ENCODE assay signal across 19 cellular contexts in the genomic region with DNA sequence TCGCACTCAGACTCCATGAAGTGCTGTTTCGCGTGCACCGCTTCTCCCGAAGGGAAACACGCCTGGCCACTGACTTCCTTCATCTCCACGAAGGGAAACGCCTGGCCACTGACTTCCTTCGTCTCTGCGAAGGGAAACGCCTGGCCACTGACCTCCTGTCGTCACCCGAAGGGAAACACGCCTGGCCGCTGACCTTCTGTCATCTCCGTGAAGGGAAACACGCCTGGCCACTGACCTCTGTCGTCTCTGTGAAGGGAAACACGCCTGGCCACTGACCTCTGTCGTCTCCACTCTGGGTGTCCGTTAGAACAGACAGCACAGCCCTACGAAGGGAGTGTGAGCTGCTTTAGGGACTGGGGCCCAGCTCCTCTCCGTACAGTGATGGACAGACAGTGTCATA. TPM values are rescaled to one million over a fixed set of nuclear protein-coding genes. Genes with fewer than 3 reads are reported as not detected.
A peak's percentile ranks its signal among the peaks of the same experiment; 100 is the strongest.
DNase-seq lines count a peak whose midpoint lies in the region; ATAC-seq and TF ChIP-seq lines count a peak whose summit lies in the region.
"Had no signal": no experiment of that assay in that cellular context is flagged by ENCODE, and none has a peak within 500 bp of the region (broad histone marks: within the 10 kb centered on the region; RNA-seq: fewer than 3 reads in every experiment).

No MANE protein-coding gene starts in this region.

- H3K4me1 ChIP-seq in adrenal gland (replicated peaks in 1 of 2): no peaks in the 10 kb centered on the region
- peaks cover 0 to 18% (median 8%) of the 10 kb centered on the region in 3 donors for H3K4me1 ChIP-seq in esophagus squamous epithelium
- no peaks in the 10 kb centered on the region for H3K4me1 ChIP-seq in lung (ENCODE audit: control insufficient read depth in 2 of 2, insufficient read depth in 2 of 2, low read length in 2 of 2)
- H3K4me1 ChIP-seq in subcutaneous abdominal adipose tissue (ENCODE audit: control insufficient read depth in 5 of 5, insufficient read depth in 5 of 5, low read length in 5 of 5): peaks cover 0 to 45% (median 17%) of the 10 kb centered on the region in 5 donors
- H3K4me1 ChIP-seq: pancreas had no signal

- TF ChIP-seq POLR2A in adrenal gland (IDR thresholded peaks at IDR 0.05) (no peak), esophagus squamous epithelium (IDR thresholded peaks at IDR 0.05) (no peak)

- ATAC-seq in lung (ENCODE audit: insufficient read depth, low FRiP score) (peak; percentile 44), HG03521 (IDR thresholded peaks at IDR 0.05; ENCODE audit: unreplicated experiment) (no peak), HG02938 (IDR thresholded peaks at IDR 0.05; ENCODE audit: unreplicated experiment) (no peak)
- ATAC-seq: naive thymus-derived CD4-positive, alpha-beta T cell; pancreas; stimulated activated naive B cell treated with anti-CD40 and anti-IgM and Interleukin-4, amounts not matched to agents 10 μg/mL and 1 μg/mL and 100 μg/mL, for 72 hours had no signal

- TF ChIP-seq CTCF in adrenal gland (IDR thresholded peaks at IDR 0.05): no peak
- no peak for TF ChIP-seq CTCF in esophagus squamous epithelium (IDR thresholded peaks at IDR 0.05)
- TF ChIP-seq CTCF in lung (IDR thresholded peaks at IDR 0.05; ENCODE audit: control extremely low read depth, extremely low read depth): no peak

- peaks cover 0 to 70% of the 10 kb centered on the region in 2 donors for H3K36me3 ChIP-seq in adrenal gland (replicated peaks in 1 of 2)
- peaks cover 28 to 100% (median 31%) of the 10 kb centered on the region in 3 donors for H3K36me3 ChIP-seq in esophagus squamous epithelium
- H3K36me3 ChIP-seq in lung (ENCODE audit: control insufficient read depth in 2 of 2, insufficient read depth in 2 of 2, low read length in 2 of 2): peaks cover 4 to 43% of the 10 kb centered on the region in 2 donors
- peaks cover 0 to 78% (median 58%) of the 10 kb centered on the region in 5 donors for H3K36me3 ChIP-seq in subcutaneous abdominal adipose tissue (ENCODE audit: control insufficient read depth in 5 of 5, insufficient read depth in 5 of 5, low read length in 5 of 5)

- no peak overlapping the region for H3K4me3 ChIP-seq in adrenal gland
- H3K4me3 ChIP-seq in esophagus squamous epithelium: no peak overlapping the region
- H3K4me3 ChIP-seq in lung: no peak overlapping the region
- H3K4me3 ChIP-seq in subcutaneous abdominal adipose tissue (ENCODE audit: low read depth in 1 of 5, low read length in 5 of 5): no peak overlapping the region
- H3K4me3 ChIP-seq: pancreas had no signal

- H3K9me3 ChIP-seq in adrenal gland (replicated peaks in 1 of 3) (no peaks in the 10 kb centered on the region), esophagus squamous epithelium (no peaks in the 10 kb centered on the region), lung (ENCODE audit: control insufficient read depth in 2 of 2, insufficient read depth in 1 of 2, low read length in 1 of 2) (no peaks in the 10 kb centered on the region), subcutaneous abdominal adipose tissue (ENCODE audit: control insufficient read depth in 5 of 5, low read length in 5 of 5) (no peaks in the 10 kb centered on the region)
- H3K9me3 ChIP-seq: pancreas had no signal

- H3K27ac ChIP-seq in adrenal gland (no peak overlapping the region), esophagus squamous epithelium (peak overlapping the region in 3 of 4 donors; percentile 27 to 60 (median 39)), lung (ENCODE audit: low read depth in 1 of 2, low read length in 1 of 2) (peak overlapping the region in 1 of 2 donors; percentile 11), subcutaneous abdominal adipose tissue (ENCODE audit: low read depth, low read length) (peak overlapping the region; percentile 23)
- H3K27ac ChIP-seq: pancreas had no signal

- WGBS in adrenal gland, 4 donors: 68 to 82% (median 75%) methylated on average over 17 to 23 of the region's 23 CpGs
- 72 to 77% methylated on average over 7 to 21 of the region's 23 CpGs for WGBS in esophagus squamous epithelium, 2 donors
- WGBS in lung, 2 donors: 59 to 61% methylated on average over 23 of the region's 23 CpGs

- DNase-seq in adrenal gland: peak in 6 of 7 donors; percentile 40 to 87 (median 62)
- no peak for DNase-seq in esophagus squamous epithelium (lab: John Stamatoyannopoulos, UW)
- DNase-seq in lung (ENCODE audit: low spot score): no peak
- DNase-seq in D341Med (ENCODE audit: low spot score): no peak
- no peak for DNase-seq in NCI-H146 treated with DMSO at 0.1 percent for 48 hours (lab: John Stamatoyannopoulos, UW; ENCODE audit: unreplicated experiment)
- DNase-seq: activated CD4-positive, alpha-beta T cell treated with anti-CD3 and anti-CD28 coated beads for 1 hour; activated T-cell treated with anti-CD3 and anti-CD28 coated beads, Interleukin-2, amount 50 U/mL, for 1 hour; CD4-positive, alpha-beta T cell; DMS153; naive thymus-derived CD4-positive, alpha-beta T cell; NCI-H1694; NCI-H69; stimulated activated CD4-positive, alpha-beta T cell treated with anti-CD3 and anti-CD28 coated beads, Interleukin-1b, Interleukin-23, amount 100 ng/mL, for 48 hours; stimulated activated naive B cell treated with anti-CD40 and anti-IgM and Interleukin-4, amounts not matched to agents 10 μg/mL and 1 μg/mL and 100 μg/mL, for 72 hours; SW 1271 had no signal

- H3K27me3 ChIP-seq in adrenal gland: no peaks in the 10 kb centered on the region
- no peaks in the 10 kb centered on the region for H3K27me3 ChIP-seq in esophagus squamous epithelium
- H3K27me3 ChIP-seq in lung (ENCODE audit: control insufficient read depth, insufficient read depth): no peaks in the 10 kb centered on the region
- H3K27me3 ChIP-seq in subcutaneous abdominal adipose tissue (ENCODE audit: control insufficient read depth in 5 of 5, insufficient read depth in 4 of 5, low read length in 5 of 5): no peaks in the 10 kb centered on the region
- H3K27me3 ChIP-seq: pancreas had no signal

- intact Hi-C loops in adrenal gland (cut with DNase I): no loop called here
- intact Hi-C loops in esophagus squamous epithelium (cut with DNase I): no loop called here

- H3K9ac ChIP-seq in subcutaneous abdominal adipose tissue (ENCODE audit: low read length in 5 of 5): no peak overlapping the region

RNA-seq across cellular contexts. Expression of gene ADRM1, which starts 17.1 kb away (rescaled TPM):
- total RNA-seq in adrenal gland (100 to 1,000 TPM in 6 of 8 donors, 10 to 100 TPM in 2; 87.2 to 220 (median 144) TPM), esophagus squamous epithelium (100 to 1,000 TPM; 126 to 173 (median 133) TPM), lung (100 to 1,000 TPM in 1 of 2 donors, 10 to 100 TPM in 1; 43.1 to 104 TPM)
- polyA plus RNA-seq in adrenal gland (100 to 1,000 TPM in 1 of 3 donors, 10 to 100 TPM in 2; 50.6 to 125 (median 95.6) TPM), lung (100 to 1,000 TPM; 108 to 140 TPM)

RNA-seq across cellular contexts. Expression of gene OSBPL2, which starts 47.4 kb away (rescaled TPM):
- total RNA-seq in adrenal gland (10 to 100 TPM; 27.8 to 96.7 (median 37.9) TPM), esophagus squamous epithelium (10 to 100 TPM; 48.4 to 65.1 (median 55.8) TPM), lung (10 to 100 TPM; 36.4 to 48.0 TPM)
- polyA plus RNA-seq in adrenal gland (10 to 100 TPM; 13.8 to 38.3 (median 18.8) TPM), lung (10 to 100 TPM; 13.2 to 19.1 TPM)

Comparison
In these comparisons a context has a peak if more than half of its experiments do, and no peak if none do; other contexts are left out.
1. DNase-seq: peak in adrenal gland (6 of 7); none in esophagus squamous epithelium (single experiment), lung (single experiment), D341Med (single experiment) and NCI-H146 treated with DMSO at 0.1 percent for 48 hours (single experiment).
2. H3K27ac ChIP-seq: peak in esophagus squamous epithelium (3 of 4) and subcutaneous abdominal adipose tissue (single experiment); none in adrenal gland (0 of 5).